ENCODE assay signal across 8 cellular contexts in genomic region chr12:12965836-12966235, GRCh38. TPM values are rescaled to one million over a fixed set of nuclear protein-coding genes. Genes with fewer than 3 reads are reported as not detected.
"Had no signal": no experiment of that assay in that cellular context is flagged by ENCODE, and none has a peak within 500 bp of the region (broad histone marks: within the 10 kb centered on the region; RNA-seq: fewer than 3 reads in every experiment).

No MANE protein-coding gene starts in this region.

- FAIRE-seq: H1, H54, HTR-8/SVneo had no signal

- DNase-seq: H9, HCEC 1CT, IMR-90 had no signal

RNA-seq across cellular contexts. Expression of gene GPRC5D, which starts 13.9 kb away (rescaled TPM):
- total RNA-seq: GM23338, H1, H9, HT-29, IMR-90 had no signal
- polyA plus RNA-seq: GM23338, IMR-90 had no signal
